14 cellular contexts compared by ENCODE assay signal in genomic region chr3:194521514-194522260, GRCh38. TPM values are rescaled to one million over a fixed set of nuclear protein-coding genes. Genes with fewer than 3 reads are reported as not detected.
DNase-seq lines count a peak whose midpoint lies in the region; ATAC-seq, FAIRE-seq and TF ChIP-seq lines count a peak whose summit lies in the region.
"Had no signal": no experiment of that assay in that cellular context is flagged by ENCODE, and none has a peak within 500 bp of the region (broad histone marks: within the 10 kb centered on the region; RNA-seq: fewer than 3 reads in every experiment).

No MANE protein-coding gene starts in this region.

- peaks cover 8 to 11% of the 10 kb centered on the region in 2 donors for H3K27me3 Mint-ChIP-seq in stimulated activated naive B cell treated with anti-CD40 and anti-IgM and Interleukin-4, amounts not matched to agents 10 μg/mL and 1 μg/mL and 100 μg/mL, for 72 hours
- peaks cover 2% of the 10 kb centered on the region for H3K27me3 Mint-ChIP-seq in endothelial cell (ENCODE audit: unreplicated experiment)

- TF ChIP-seq CTCF in 22Rv1 (IDR thresholded peaks at IDR 0.05) (no peak), HEK293 (tag by site-specific recombination; IDR thresholded peaks at IDR 0.05) (no peak), GM12878 (IDR thresholded peaks at IDR 0.05 in 2 of 3, conservative IDR thresholded peaks at IDR 0.05 in 1 of 3; ENCODE audit: control insufficient read depth in 2 of 3, extremely low read depth in 1 of 3, insufficient read depth in 1 of 3, low read depth in 3 of 3, low read length in 3 of 3) (no peak), right atrium auricular region (IDR thresholded peaks at IDR 0.05) (no peak), endothelial cell (IDR thresholded peaks at IDR 0.05; ENCODE audit: unreplicated experiment) (no peak)

- TF ChIP-seq POLR2A in GM12878 (IDR thresholded peaks at IDR 0.05; ENCODE audit: low read depth, low read length) = no peak

- no peak for TF ChIP-seq EP300 in GM12878 (IDR thresholded peaks at IDR 0.05; ENCODE audit: borderline replicate concordance in 1 of 2, control insufficient read depth in 1 of 2, low read depth in 2 of 2, low read length in 2 of 2)

- H3K9me3 Mint-ChIP-seq in stimulated activated naive B cell treated with anti-CD40 and anti-IgM and Interleukin-4, amounts not matched to agents 10 μg/mL and 1 μg/mL and 100 μg/mL, for 72 hours = no peaks in the 10 kb centered on the region
- H3K9me3 Mint-ChIP-seq in endothelial cell (ENCODE audit: unreplicated experiment) = no peaks in the 10 kb centered on the region
- H3K9me3 Mint-ChIP-seq: natural killer cell treated with Interleukin-12 subunit alpha and Interleukin-12 subunit beta and Interleukin-15 and Interleukin-18, amount 100 ng/mL, for 72 hours had no signal

- intact Hi-C loops in GM12878 (cut with micrococcal nuclease; ENCODE audit: unreplicated experiment) = no loop called here

- peak overlapping the region; percentile 64 for H3K27ac ChIP-seq in 22Rv1
- no peak overlapping the region for H3K27ac ChIP-seq in HEK293 (ENCODE audit: extremely low read depth, low read depth, low read length)
- H3K27ac ChIP-seq in GM12878 (ENCODE audit: control insufficient read depth, insufficient read depth) = no peak overlapping the region
- peak overlapping the region; percentile 8 to 75 for H3K27ac ChIP-seq in right atrium auricular region
- H3K27ac ChIP-seq: upper lobe of left lung had no signal

- SMC1A ChIA-PET in GM12878 (lab: Charles Lee; ENCODE audit: uncharacterized antibody, unreplicated experiment) = interaction anchor here (0.7 kb wide), 2 partner anchors 11 to 34 kb away, joined by 3 to 4 read pairs; no protein-coding TSS in a partner anchor

- POLR2A ChIA-PET in HEK293 (lab: Yijun Ruan, JAX) (no interaction called here), GM12878 (lab: Charles Lee) (interaction anchor here (1.6 kb wide), 1 partner anchor 36 kb away, joined by 3 read pairs; no protein-coding TSS in a partner anchor)

- H3K27me3 ChIP-seq in GM12878 (replicated peaks in 1 of 2; ENCODE audit: control insufficient read depth in 2 of 2, insufficient read depth in 2 of 2, low read length in 1 of 2) (no peaks in the 10 kb centered on the region), right atrium auricular region (no peaks in the 10 kb centered on the region)
- H3K27me3 ChIP-seq: ascending aorta, upper lobe of left lung had no signal

- H3K4me1 Mint-ChIP-seq in stimulated activated naive B cell treated with anti-CD40 and anti-IgM and Interleukin-4, amounts not matched to agents 10 μg/mL and 1 μg/mL and 100 μg/mL, for 72 hours = peaks cover 2 to 3% of the 10 kb centered on the region in 2 donors
- no peaks in the 10 kb centered on the region for H3K4me1 Mint-ChIP-seq in endothelial cell (ENCODE audit: unreplicated experiment)

- in situ Hi-C loops in GM12878 (cut with MboI) = no loop called here

- no peaks in the 10 kb centered on the region for H3K4me1 ChIP-seq in HEK293 (ENCODE audit: control insufficient read depth, insufficient read depth, low read length)
- peaks cover 16% of the 10 kb centered on the region; the same call in 1 of the 2 replicates for H3K4me1 ChIP-seq in GM12878 (ENCODE audit: control insufficient read depth, insufficient read depth, low read length)
- peaks cover 0 to 19% of the 10 kb centered on the region in 2 donors for H3K4me1 ChIP-seq in right atrium auricular region
- H3K4me1 ChIP-seq: upper lobe of left lung had no signal

- CTCF ChIA-PET in HEK293 (lab: Yijun Ruan, JAX) (no interaction called here), GM12878 (lab: Yijun Ruan, JAX) (interaction anchor here (1.0 kb wide), 1 partner anchor 178 kb away, joined by 4 read pairs; no protein-coding TSS in a partner anchor)

- H3K36me3 ChIP-seq in HEK293 (ENCODE audit: control insufficient read depth in 2 of 2, insufficient read depth in 1 of 2, low read length in 2 of 2) (no peaks in the 10 kb centered on the region), GM12878 (ENCODE audit: control insufficient read depth in 2 of 2, insufficient read depth in 2 of 2, low read length in 1 of 2) (no peaks in the 10 kb centered on the region), right atrium auricular region (no peaks in the 10 kb centered on the region)
- H3K36me3 ChIP-seq: ascending aorta, upper lobe of left lung had no signal

- H4K20me1 ChIP-seq in GM12878 (ENCODE audit: control insufficient read depth, insufficient read depth) = no peaks in the 10 kb centered on the region

- RAD21 ChIA-PET in GM12878 (lab: Charles Lee; ENCODE audit: unreplicated experiment) = interaction anchor here (1.1 kb wide), 1 partner anchor 36 kb away, joined by 4 read pairs; no protein-coding TSS in a partner anchor

- H3K9ac ChIP-seq in GM12878 (ENCODE audit: control insufficient read depth, insufficient read depth, low read length) = no peak overlapping the region

- 97% methylated on average over 2 of the region's 2 CpGs for WGBS in GM12878 (ENCODE audit: insufficient coverage, insufficient replicate concordance, low lambda C conversion rate, missing lambda C conversion rate)

- H3K4me2 ChIP-seq in GM12878 (ENCODE audit: control insufficient read depth, insufficient read depth) = no peak overlapping the region

- no peaks in the 10 kb centered on the region for H3K36me3 Mint-ChIP-seq in stimulated activated naive B cell treated with anti-CD40 and anti-IgM and Interleukin-4, amounts not matched to agents 10 μg/mL and 1 μg/mL and 100 μg/mL, for 72 hours
- H3K36me3 Mint-ChIP-seq in endothelial cell (ENCODE audit: low read depth, unreplicated experiment) = no peaks in the 10 kb centered on the region
- H3K36me3 Mint-ChIP-seq: natural killer cell treated with Interleukin-12 subunit alpha and Interleukin-12 subunit beta and Interleukin-15 and Interleukin-18, amount 100 ng/mL, for 72 hours had no signal

- no peak overlapping the region for H2AFZ ChIP-seq in GM12878 (ENCODE audit: control insufficient read depth, low read depth, low read length)

- H3K9me3 ChIP-seq in HEK293 (ENCODE audit: control insufficient read depth, insufficient read depth, low read depth, low read length) = no peaks in the 10 kb centered on the region
- peaks cover 13% of the 10 kb centered on the region for H3K9me3 ChIP-seq in GM12878 (replicated peaks; ENCODE audit: control insufficient read depth, insufficient read depth, low read length)
- H3K9me3 ChIP-seq in right atrium auricular region = no peaks in the 10 kb centered on the region
- H3K9me3 ChIP-seq: ascending aorta, upper lobe of left lung had no signal

- DNase-seq in GM12878 (ENCODE audit: low read depth, low spot score) = no peak
- DNase-seq in right atrium auricular region (ENCODE audit: low spot score) = no peak
- DNase-seq in stimulated activated naive B cell treated with anti-CD40 and anti-IgM and Interleukin-4, amounts not matched to agents 10 μg/mL and 1 μg/mL and 100 μg/mL, for 72 hours = no peak
- DNase-seq in endothelial cell (ENCODE audit: low spot score) = no peak
- DNase-seq in NCI-H1417 (lab: John Stamatoyannopoulos, UW) = no peak
- DNase-seq: foreskin melanocyte, kidney, MM.1S, upper lobe of left lung had no signal

- no peak for TF ChIP-seq RAD21 in GM12878 (IDR thresholded peaks at IDR 0.05; ENCODE audit: insufficient read depth, low read depth, low read length)

- BruUV-seq in GM12878 (replicated peaks; lab: Mats Ljungman, UMichigan) = no TSS peak

- ATAC-seq in GM12878 = no peak
- ATAC-seq in stimulated activated naive B cell treated with anti-CD40 and anti-IgM and Interleukin-4, amounts not matched to agents 10 μg/mL and 1 μg/mL and 100 μg/mL, for 72 hours (replicated peaks) = no peak
- ATAC-seq in GM18867 (IDR thresholded peaks at IDR 0.05; ENCODE audit: unreplicated experiment) = no peak

- H3K79me2 ChIP-seq in GM12878 (ENCODE audit: control insufficient read depth, insufficient read depth, low read length) = no peaks in the 10 kb centered on the region

- no peak overlapping the region for H3K4me3 Mint-ChIP-seq in stimulated activated naive B cell treated with anti-CD40 and anti-IgM and Interleukin-4, amounts not matched to agents 10 μg/mL and 1 μg/mL and 100 μg/mL, for 72 hours
- no peak overlapping the region for H3K4me3 Mint-ChIP-seq in endothelial cell (ENCODE audit: unreplicated experiment)
- H3K4me3 Mint-ChIP-seq: natural killer cell treated with Interleukin-12 subunit alpha and Interleukin-12 subunit beta and Interleukin-15 and Interleukin-18, amount 100 ng/mL, for 72 hours had no signal

- no peak overlapping the region for H3K4me3 ChIP-seq in HEK293 (ENCODE audit: low read depth, low read length)
- 0 out of 2 replicates have a peak overlapping the region, but pooled peaks have one; percentile 3 for H3K4me3 ChIP-seq in GM12878
- H3K4me3 ChIP-seq in right atrium auricular region = no peak overlapping the region
- H3K4me3 ChIP-seq: ascending aorta, upper lobe of left lung had no signal

- no peak for FAIRE-seq in GM12878 (lab: Jason Lieb, UNC)
- FAIRE-seq: kidney had no signal

- H3K27ac Mint-ChIP-seq in stimulated activated naive B cell treated with anti-CD40 and anti-IgM and Interleukin-4, amounts not matched to agents 10 μg/mL and 1 μg/mL and 100 μg/mL, for 72 hours = no peak overlapping the region
- H3K27ac Mint-ChIP-seq in endothelial cell (ENCODE audit: unreplicated experiment) = no peak overlapping the region
- H3K27ac Mint-ChIP-seq: natural killer cell treated with Interleukin-12 subunit alpha and Interleukin-12 subunit beta and Interleukin-15 and Interleukin-18, amount 100 ng/mL, for 72 hours had no signal

TF ChIP-seq in HEK293, 187 proteins besides CTCF, POLR2A, EP300 and RAD21 (continues in another document):
- TF ChIP-seq GFI1B (tag by site-specific recombination; IDR thresholded peaks at IDR 0.05) = 0 out of 2 replicates have a peak, but pooled peaks have one; percentile 20

TF ChIP-seq in GM12878, 131 proteins besides CTCF, POLR2A, EP300 and RAD21 (continues in another document):
- TF ChIP-seq POLR2AphosphoS5 (IDR thresholded peaks at IDR 0.05; ENCODE audit: low read length) = no peak

RNA-seq across cellular contexts. Expression of gene ATP13A3, which starts 34.9 kb away (rescaled TPM):
- total RNA-seq in GM12878 (2013; cell fraction: nucleolus; rRNA removed) = 462 and 491 TPM in 2 replicates
- total RNA-seq in GM12878 (2014; rRNA removed) (91.0 and 126 TPM in 2 replicates), GM12878 (2014; rRNA removed; fragmentation: Illumina TruSeq; extraction: Trizol) (89.9 and 90.2 TPM in 2 replicates), GM12878 (2021) (88.4 and 108 TPM in 2 replicates), right atrium auricular region (100 to 1,000 TPM; 188 to 284 TPM), endothelial cell (ENCODE audit: unreplicated experiment) (32.1 TPM)
- polyA plus RNA-seq in GM12878 (2011; ENCODE audit: low read depth) = 15.6 TPM
- polyA plus RNA-seq in GM12878 (2011; rRNA removed) (106 and 188 TPM in 2 replicates), GM12878 (2014; fragmentation: Illumina TruSeq; extraction: Trizol) (75.6 and 83.3 TPM in 2 replicates), GM12878 (2014; fragmentation: Nextera tagmentation; extraction: Ambion mirVana) (10 to 100 TPM; 14.0 to 17.7 TPM), GM12878 (2014; rRNA removed) (54.4 and 63.3 TPM in 2 replicates), GM12878 (2016; fragmentation: Nextera tagmentation; extraction: Ambion mirVana) (10 to 100 TPM; 15.6 to 25.2 TPM)
- 36.1 and 36.9 TPM in 2 replicates for polyA plus RNA-seq in GM12878 (2011; cell fraction: cytosol; rRNA removed)
- 63.7 and 68.3 TPM in 2 replicates for polyA plus RNA-seq in GM12878 (2011; cell fraction: nucleus; rRNA removed)
- polyA plus RNA-seq in GM12878 (2012) = 23.8 and 32.6 TPM in 2 replicates
- polyA minus RNA-seq in GM12878 (2011; rRNA and poly(A)+ RNA removed) = 165 and 257 TPM in 2 replicates
- 62.7 and 78.3 TPM in 2 replicates for polyA minus RNA-seq in GM12878 (2011; cell fraction: cytosol; rRNA and poly(A)+ RNA removed)
- 67.8 and 92.3 TPM in 2 replicates for polyA minus RNA-seq in GM12878 (2011; cell fraction: nucleus; rRNA and poly(A)+ RNA removed)

Comparison
In these comparisons a context has a peak if more than half of its experiments do, and no peak if none do; other contexts are left out.
1. H3K27ac ChIP-seq: peak in 22Rv1 (single experiment) and right atrium auricular region (2 of 2); none in HEK293 (single experiment) and GM12878 (single experiment).